20 cellular contexts compared by ENCODE assay signal in genomic region chr9:87546704-87547103, GRCh38. TPM values are rescaled to one million over a fixed set of nuclear protein-coding genes. Genes with fewer than 3 reads are reported as not detected.
DNase-seq lines count a peak whose midpoint lies in the region; ATAC-seq, FAIRE-seq and TF ChIP-seq lines count a peak whose summit lies in the region.
"Had no signal": no experiment of that assay in that cellular context is flagged by ENCODE, and none has a peak within 500 bp of the region (broad histone marks: within the 10 kb centered on the region; RNA-seq: fewer than 3 reads in every experiment).

No MANE protein-coding gene starts in this region.

- dilution Hi-C loops in endothelial cell of umbilical vein (cut with MboI; ENCODE audit: extremely low pct_ligation_motif_present, low sequenced_read_pairs): no loop called here

- intact Hi-C loops in endothelial cell of umbilical vein (cut with micrococcal nuclease) (loop anchor here (2.0 to 5.0 kb wide), 3 partner anchors 22 to 54 kb away; no protein-coding TSS in a partner anchor), left lung (cut with DNase I) (no loop called here), cardiac septum (cut with DNase I) (no loop called here)

- H3K4me3 ChIP-seq in endothelial cell of umbilical vein (replicated peaks in 1 of 3; ENCODE audit: insufficient read depth in 1 of 3, low read depth in 1 of 3, low read length in 3 of 3): no peak overlapping the region
- no peak overlapping the region for H3K4me3 ChIP-seq in left lung
- H3K4me3 ChIP-seq: heart right ventricle, psoas muscle had no signal

- H3K9me3 ChIP-seq in endothelial cell of umbilical vein (replicated peaks; ENCODE audit: control insufficient read depth, insufficient read depth, low read length) (no peaks in the 10 kb centered on the region), left lung (no peaks in the 10 kb centered on the region)
- H3K9me3 ChIP-seq: psoas muscle had no signal

- H3K4me2 ChIP-seq in endothelial cell of umbilical vein (ENCODE audit: insufficient read depth, low read length): peak overlapping the region; percentile 45

- TF ChIP-seq POLR2A in endothelial cell of umbilical vein (IDR thresholded peaks at IDR 0.05; ENCODE audit: low read depth, low read length): no peak

- H2AFZ ChIP-seq in endothelial cell of umbilical vein (ENCODE audit: low read depth, low read length): no peak overlapping the region

- H3K27me3 ChIP-seq in endothelial cell of umbilical vein (ENCODE audit: control insufficient read depth in 2 of 2, insufficient read depth in 2 of 2, low read length in 2 of 2): no peaks in the 10 kb centered on the region
- no peaks in the 10 kb centered on the region for H3K27me3 ChIP-seq in left lung
- H3K27me3 ChIP-seq: heart right ventricle had no signal

- no peaks in the 10 kb centered on the region for H4K20me1 ChIP-seq in endothelial cell of umbilical vein (replicated peaks; ENCODE audit: control insufficient read depth, extremely low read depth, insufficient read depth, low read length)

- CTCF ChIA-PET in endothelial cell of umbilical vein (lab: Charles Lee): interaction anchor here (0.7 to 2.4 kb wide), 5 partner anchors 10 to 49 kb away, joined by 3 to 13 read pairs (median 11); partner anchors contain the start of gene DAPK1

- DNase-seq in Ammon's horn (ENCODE audit: low spot score) (peak; percentile 52), RCC 7860 (ENCODE audit: low spot score) (peak; percentile 40), endothelial cell of umbilical vein (ENCODE audit: low read depth, low spot score) (peak; percentile 37), left lung (no peak), cardiac septum (ENCODE audit: low spot score) (no peak), SHP77 (lab: John Stamatoyannopoulos, UW) (no peak), retina (no peak), epidermal melanocyte (ENCODE audit: insufficient read length, low spot score) (no peak)
- DNase-seq: activated CD8-positive, alpha-beta memory T cell treated with anti-CD3 and anti-CD28 coated beads, Interleukin-2, amount 10 ng/mL, durations not matched to agents 7 days and 5 days; activated naive CD8-positive, alpha-beta T cell treated with anti-CD3 and anti-CD28 coated beads, Interleukin-2, amount 50 U/mL, for 24 hours; CD8-positive, alpha-beta T cell; heart right ventricle; NCI-H187 treated with DMSO at 0.1 percent for 48 hours; NCI-H510A; nephron progenitor cell; psoas muscle; SHP77 treated with DMSO at 0.1 percent for 48 hours; stimulated activated naive CD8-positive, alpha-beta T cell treated with anti-CD3 and anti-CD28 coated beads, Interleukin-15, amount 100 ng/mL, for 72 hours had no signal

- peak; percentile 51 for ATAC-seq in left lung
- ATAC-seq: activated CD8-positive, alpha-beta memory T cell treated with anti-CD3 and anti-CD28 coated beads, Interleukin-2, amount 10 ng/mL, durations not matched to agents 7 days and 5 days; activated naive CD8-positive, alpha-beta T cell treated with anti-CD3 and anti-CD28 coated beads, Interleukin-2, amount 50 U/mL, for 24 hours; CD8-positive, alpha-beta T cell; heart right ventricle; psoas muscle; stimulated activated naive CD8-positive, alpha-beta T cell treated with anti-CD3 and anti-CD28 coated beads, Interleukin-15, amount 100 ng/mL, for 72 hours had no signal

- H3K27ac ChIP-seq in endothelial cell of umbilical vein (ENCODE audit: insufficient read depth, low read depth, low read length) (no peak overlapping the region), left lung (no peak overlapping the region)
- H3K27ac ChIP-seq: heart right ventricle, psoas muscle had no signal

- no peak for TF ChIP-seq CTCF in endothelial cell of umbilical vein (IDR thresholded peaks at IDR 0.05; ENCODE audit: extremely low read depth in 1 of 2, insufficient read depth in 1 of 2, low read depth in 1 of 2, low read length in 2 of 2)
- TF ChIP-seq CTCF in left lung (IDR thresholded peaks at IDR 0.05): no peak

- peaks cover 4% of the 10 kb centered on the region for H3K79me2 ChIP-seq in endothelial cell of umbilical vein (ENCODE audit: control insufficient read depth, insufficient read depth, low read length)

- H3K4me1 ChIP-seq in endothelial cell of umbilical vein (ENCODE audit: control insufficient read depth, extremely low read depth, insufficient read depth, low read length): peaks cover 26% of the 10 kb centered on the region
- H3K4me1 ChIP-seq in left lung: no peaks in the 10 kb centered on the region
- H3K4me1 ChIP-seq: heart right ventricle, psoas muscle had no signal

- H3K9ac ChIP-seq in endothelial cell of umbilical vein (replicated peaks; ENCODE audit: extremely low read depth, insufficient read depth, low read length): no peak overlapping the region

- no peaks in the 10 kb centered on the region for H3K36me3 ChIP-seq in endothelial cell of umbilical vein (ENCODE audit: control insufficient read depth in 2 of 2, extremely low read depth in 1 of 2, insufficient read depth in 2 of 2, low read length in 2 of 2)
- no peaks in the 10 kb centered on the region for H3K36me3 ChIP-seq in left lung
- H3K36me3 ChIP-seq: heart right ventricle had no signal

- FAIRE-seq in RCC 7860 (lab: Jason Lieb, UNC) (peak; percentile 77), endothelial cell of umbilical vein (lab: Jason Lieb, UNC) (peak; percentile 73)
- FAIRE-seq: endometrium, islet of Langerhans had no signal

- no TSS peak for BruUV-seq in endothelial cell of umbilical vein (replicated peaks; lab: Mats Ljungman, UMichigan)

- POLR2A ChIA-PET in endothelial cell of umbilical vein (lab: Charles Lee): no interaction called here

- no peaks in the 10 kb centered on the region for H3K9me1 ChIP-seq in endothelial cell of umbilical vein (replicated peaks; ENCODE audit: control insufficient read depth, extremely low read depth, insufficient read depth, low read length)

TF ChIP-seq in endothelial cell of umbilical vein, 7 proteins besides CTCF, POLR2A, EP300 and RAD21:
- no peak for TF ChIP-seq GATA2 (IDR thresholded peaks at IDR 0.05; ENCODE audit: insufficient read depth, insufficient read length, low read depth, low read length)
- TF ChIP-seq FOS (IDR thresholded peaks at IDR 0.05; ENCODE audit: borderline replicate concordance, insufficient read depth, low read length): peak; percentile 48
- TF ChIP-seq, protein P1, sequence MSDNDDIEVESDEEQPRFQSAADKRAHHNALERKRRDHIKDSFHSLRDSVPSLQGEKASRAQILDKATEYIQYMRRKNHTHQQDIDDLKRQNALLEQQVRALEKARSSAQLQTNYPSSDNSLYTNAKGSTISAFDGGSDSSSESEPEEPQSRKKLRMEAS (IDR thresholded peaks at IDR 0.05; ENCODE audit: insufficient read depth, insufficient read length): no peak
TF ChIP-seq in endothelial cell of umbilical vein: peak in this region for 1.

RNA-seq across cellular contexts. Expression of gene DAPK1, which starts 49.0 kb away (rescaled TPM):
- total RNA-seq in endothelial cell of umbilical vein: 93.4 and 119 TPM in 2 replicates
- polyA plus RNA-seq in endothelial cell of umbilical vein: 56.7 and 58.9 TPM in 2 replicates
- polyA plus RNA-seq in endothelial cell of umbilical vein (2011; cell fraction: cytosol; rRNA removed): 49.4 and 50.2 TPM in 2 replicates
- 207 and 208 TPM in 2 replicates for polyA plus RNA-seq in endothelial cell of umbilical vein (2011; cell fraction: nucleus; rRNA removed)
- 43.2 and 48.0 TPM in 2 replicates for polyA plus RNA-seq in endothelial cell of umbilical vein (2012)
- 214 and 217 TPM in 2 replicates for polyA minus RNA-seq in endothelial cell of umbilical vein
- 3.2 TPM for polyA minus RNA-seq in endothelial cell of umbilical vein (2011; cell fraction: cytosol; rRNA and poly(A)+ RNA removed)
- 218 and 257 TPM in 2 replicates for polyA minus RNA-seq in endothelial cell of umbilical vein (2011; cell fraction: nucleus; rRNA and poly(A)+ RNA removed)
- total RNA-seq in left lung: 100 to 1,000 TPM in 1 of 2 donors, 10 to 100 TPM in 1; 78.2 to 123 TPM
- total RNA-seq in cardiac septum: 2.9 TPM

Comparison
In these comparisons a context has a peak if more than half of its experiments do, and no peak if none do; other contexts are left out.
1. DNase-seq: peak in Ammon's horn (single experiment), RCC 7860 (single experiment) and endothelial cell of umbilical vein (single experiment); none in left lung (0 of 2), cardiac septum (single experiment), SHP77 (0 of 2), retina (single experiment) and epidermal melanocyte (single experiment).
2. RNA of gene DAPK1, which starts 49.0 kb away (total RNA-seq): 78.2 to 123 TPM in left lung and 93.4 to 119 TPM in endothelial cell of umbilical vein; 2.9 TPM in cardiac septum (single experiment); every median in the first group is over 10 times any median in the second.